ENCODE assay signal across 7 cellular contexts in the genomic region with DNA sequence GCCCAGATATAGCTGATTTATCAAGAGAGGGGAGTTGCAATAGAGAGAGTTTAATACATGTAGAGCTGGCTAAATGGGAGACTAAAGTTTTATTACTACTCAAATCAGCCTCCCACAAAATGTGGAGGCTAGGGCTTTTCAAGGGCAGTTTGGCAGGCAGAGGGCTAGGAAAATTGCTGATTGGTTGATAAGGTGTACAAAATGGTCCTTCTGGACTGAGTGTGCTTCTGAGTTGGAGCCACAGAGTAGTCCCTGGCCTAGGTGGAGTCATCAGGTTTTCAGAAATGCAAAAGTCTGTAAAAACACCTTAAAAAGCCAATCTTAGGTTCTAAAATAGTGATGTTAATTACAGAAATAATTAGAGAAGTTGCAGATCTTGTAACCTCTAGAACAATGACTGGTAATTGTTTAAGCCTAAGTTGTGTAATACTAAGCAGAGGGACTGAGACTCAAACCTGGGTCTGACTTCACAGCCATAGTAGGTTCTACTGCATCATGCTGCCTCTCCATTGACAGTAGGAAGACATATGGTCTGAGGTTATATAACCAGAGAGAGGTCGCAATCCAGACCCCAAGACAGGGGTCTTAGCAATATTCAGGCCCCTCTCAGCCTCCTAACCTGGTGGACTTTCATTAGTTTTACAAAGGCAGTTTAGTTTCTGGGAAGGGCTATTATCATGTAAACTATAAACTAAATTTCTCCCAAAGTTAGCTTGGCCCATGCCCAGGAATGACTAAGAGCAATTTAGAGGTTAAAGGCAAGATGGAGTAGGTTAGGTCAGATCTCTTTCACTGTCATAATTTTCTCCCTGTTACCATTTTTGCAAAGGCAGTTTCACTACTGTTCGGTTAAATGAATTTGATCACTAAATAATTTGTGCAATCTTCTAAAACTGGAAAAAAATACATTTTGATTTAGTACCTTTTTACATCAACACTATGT.
DNase-seq lines count a peak whose midpoint lies in the region; ATAC-seq, FAIRE-seq and TF ChIP-seq lines count a peak whose summit lies in the region.
"Not testable (repeated sequence)": the region's sequence is repeated elsewhere in the genome, so short reads cannot be mapped to it uniquely, and the experiment has no call there.

No MANE protein-coding gene starts in this region.

- not testable (repeated sequence) for H3K4me2 ChIP-seq in A549

- CTCF ChIA-PET in A549 (lab: Yijun Ruan, JAX); HEK293 (lab: Yijun Ruan, JAX): not testable (repeated sequence)

- not testable (repeated sequence) for H3K27ac ChIP-seq in A549; HEK293 (ENCODE audit: extremely low read depth, low read depth, low read length); kidney (ENCODE audit: low read depth in 2 of 2, low read length in 2 of 2)
- H3K27ac ChIP-seq in epithelial cell of prostate = peak overlapping the region; percentile 56

- not testable (repeated sequence) for TF ChIP-seq RAD21 in A549 (conservative IDR thresholded peaks at IDR 0.05 in 1 of 2, IDR thresholded peaks at IDR 0.05 in 1 of 2)

- TF ChIP-seq POLR2A in A549 (IDR thresholded peaks at IDR 0.05; ENCODE audit: low read length) = not testable (repeated sequence)

- not testable (repeated sequence) for H3K4me1 ChIP-seq in A549; HEK293 (ENCODE audit: control insufficient read depth, insufficient read depth, low read length); kidney (ENCODE audit: control insufficient read depth in 1 of 2, insufficient read depth in 1 of 2, low read depth in 1 of 2, low read length in 2 of 2)

- H3K4me3 ChIP-seq in A549; HEK293 (ENCODE audit: low read depth, low read length); kidney (ENCODE audit: low read length in 2 of 2): not testable (repeated sequence)

- POLR2A ChIA-PET in A549 (lab: Yijun Ruan, JAX); HEK293 (lab: Yijun Ruan, JAX): not testable (repeated sequence)

- TF ChIP-seq CTCF in A549 (IDR thresholded peaks at IDR 0.05); HEK293 (tag by site-specific recombination; IDR thresholded peaks at IDR 0.05); kidney (IDR thresholded peaks at IDR 0.05; ENCODE audit: borderline replicate concordance, extremely low read depth, insufficient read depth): not testable (repeated sequence)

- not testable (repeated sequence) for ATAC-seq in A549

- TF ChIP-seq EP300 in A549 (IDR thresholded peaks at IDR 0.05) = not testable (repeated sequence)

- WGBS in A549 (ENCODE audit: missing lambda C conversion rate) = 49% methylated on average over 2 of the region's 2 CpGs

- intact Hi-C loops in kidney (cut with DNase I) = not testable (repeated sequence)

- FAIRE-seq in A549 (lab: Jason Lieb, UNC) (peak; percentile 68), TTC549 (lab: Jason Lieb, UNC) (peak; percentile 58), colon (lab: Jason Lieb, UNC) (peak; percentile 31), kidney (lab: Jason Lieb, UNC) (peak; percentile 83), urothelium cell line (lab: Jason Lieb, UNC) (peak; percentile 56)

- H3K9ac ChIP-seq in kidney (ENCODE audit: low read length in 2 of 2) = not testable (repeated sequence)

- DNase-seq in A549 (ENCODE audit: low read depth in 1 of 2, low spot score in 1 of 2); epithelial cell of prostate (ENCODE audit: low read depth, low spot score); kidney; urothelium cell line (ENCODE audit: low spot score): not testable (repeated sequence)

- H3K9me3 ChIP-seq in A549; HEK293 (ENCODE audit: control insufficient read depth, insufficient read depth, low read depth, low read length); kidney (ENCODE audit: control insufficient read depth in 1 of 2, low read length in 2 of 2): not testable (repeated sequence)

- H3K36me3 ChIP-seq in HEK293 (ENCODE audit: control insufficient read depth in 2 of 2, insufficient read depth in 1 of 2, low read length in 2 of 2); kidney (ENCODE audit: control insufficient read depth in 1 of 2, insufficient read depth in 2 of 2, low read length in 2 of 2): not testable (repeated sequence)

TF ChIP-seq in HEK293, 187 proteins besides CTCF, POLR2A, EP300 and RAD21:
- TF ChIP-seq ZNF585B (tag by site-specific recombination; IDR thresholded peaks at IDR 0.05) = peak; percentile 28; the same call in 1 of the 2 replicates
